ENCODE assay signal across 9 cellular contexts in the genomic region with DNA sequence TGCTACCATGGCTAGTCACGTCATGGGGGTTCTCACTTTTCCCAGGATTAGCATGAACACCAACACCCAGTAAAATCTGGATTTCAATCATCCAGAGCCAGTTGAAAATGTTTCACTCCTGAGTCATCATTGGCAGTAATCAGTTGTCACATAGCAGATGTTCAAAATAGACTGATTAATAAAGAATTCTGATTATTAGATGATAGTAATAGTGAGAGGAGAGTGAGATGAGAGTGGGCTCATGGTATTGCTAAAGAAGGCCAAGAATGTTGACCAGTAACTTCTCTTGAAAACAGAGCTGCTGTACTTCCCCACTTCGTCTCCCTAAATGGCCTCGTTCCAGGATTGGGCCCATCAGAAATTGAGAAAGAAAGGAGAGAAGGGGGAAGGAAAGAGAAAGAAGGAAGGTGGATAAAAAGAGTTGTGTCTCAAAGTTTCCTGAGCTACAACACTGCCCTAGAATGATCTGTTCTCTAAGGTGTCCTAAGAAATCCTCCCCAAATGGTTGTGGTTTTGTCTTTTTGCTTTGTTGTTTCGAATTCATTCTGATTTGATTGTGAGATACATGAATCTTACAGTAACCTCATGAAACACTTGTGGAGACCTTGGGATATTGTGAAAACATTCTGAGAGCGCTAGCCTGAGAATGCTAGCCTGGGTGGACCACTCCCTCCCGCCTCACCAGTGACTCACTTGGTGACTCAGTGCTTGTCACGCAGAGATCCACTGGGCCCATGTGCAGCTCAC.
DNase-seq lines count a peak whose midpoint lies in the region; ATAC-seq, FAIRE-seq and TF ChIP-seq lines count a peak whose summit lies in the region.
"Had no signal": no experiment of that assay in that cellular context is flagged by ENCODE, and none has a peak within 500 bp of the region (broad histone marks: within the 10 kb centered on the region; RNA-seq: fewer than 3 reads in every experiment).

No MANE protein-coding gene starts in this region.

- H3K4me1 ChIP-seq in skeletal muscle satellite cell (ENCODE audit: control insufficient read depth, insufficient read depth, low read length): peaks cover 31% of the 10 kb centered on the region

- H3K4me1 Mint-ChIP-seq in activated CD8-positive, alpha-beta T cell treated with anti-CD3 and anti-CD28 coated beads for 36 hours (ENCODE audit: low read depth): peaks cover 54% of the 10 kb centered on the region

- FAIRE-seq in HTR-8/SVneo (lab: Jason Lieb, UNC): peak; percentile 89

- H3K4me3 Mint-ChIP-seq in activated CD8-positive, alpha-beta T cell treated with anti-CD3 and anti-CD28 coated beads for 36 hours: no peak overlapping the region
- H3K4me3 Mint-ChIP-seq: B cell had no signal

- peak overlapping the region; percentile 87 for H3K9ac ChIP-seq in skeletal muscle satellite cell (ENCODE audit: low read depth, low read length)

- peak overlapping the region; percentile 61 for H3K4me2 ChIP-seq in skeletal muscle satellite cell (ENCODE audit: low read length)

- peak overlapping the region; percentile 92 for H3K27ac Mint-ChIP-seq in activated CD8-positive, alpha-beta T cell treated with anti-CD3 and anti-CD28 coated beads for 36 hours
- H3K27ac Mint-ChIP-seq: B cell had no signal

- TF ChIP-seq CTCF in activated CD8-positive, alpha-beta T cell treated with anti-CD3 and anti-CD28 coated beads for 36 hours (IDR thresholded peaks at IDR 0.05): no peak

- no peaks in the 10 kb centered on the region for H3K27me3 Mint-ChIP-seq in activated CD8-positive, alpha-beta T cell treated with anti-CD3 and anti-CD28 coated beads for 36 hours
- H3K27me3 Mint-ChIP-seq: B cell had no signal

- H3K36me3 ChIP-seq in skeletal muscle satellite cell (ENCODE audit: insufficient read depth, low read length): no peaks in the 10 kb centered on the region

- CTCF ChIA-PET in activated CD8-positive, alpha-beta T cell treated with anti-CD3 and anti-CD28 coated beads for 36 hours (lab: Charles Lee): interaction anchor here (1.3 kb wide), 1 partner anchor 14 kb away, joined by 4 read pairs; no protein-coding TSS in a partner anchor

- peaks cover 5% of the 10 kb centered on the region for H3K36me3 Mint-ChIP-seq in activated CD8-positive, alpha-beta T cell treated with anti-CD3 and anti-CD28 coated beads for 36 hours (ENCODE audit: low read depth)

- H3K9me3 Mint-ChIP-seq in activated CD8-positive, alpha-beta T cell treated with anti-CD3 and anti-CD28 coated beads for 36 hours: peaks cover 14% of the 10 kb centered on the region

- H3K27me3 ChIP-seq in skeletal muscle satellite cell (ENCODE audit: control insufficient read depth, insufficient read depth, low read length): no peaks in the 10 kb centered on the region

- intact Hi-C loops in activated CD8-positive, alpha-beta T cell treated with anti-CD3 and anti-CD28 coated beads for 36 hours (cut with micrococcal nuclease): no loop called here

- H3K9me3 ChIP-seq in skeletal muscle satellite cell (replicated peaks; ENCODE audit: low read length): no peaks in the 10 kb centered on the region

- peak; percentile 90 for ATAC-seq in activated CD8-positive, alpha-beta T cell treated with anti-CD3 and anti-CD28 coated beads for 36 hours
- peak; percentile 99 for ATAC-seq in esophagus mucosa

- POLR2A ChIA-PET in activated CD8-positive, alpha-beta T cell treated with anti-CD3 and anti-CD28 coated beads for 36 hours (lab: Charles Lee): interaction anchor here (0.7 to 2.0 kb wide), 5 partner anchors 9 to 82 kb away, joined by 3 to 9 read pairs (median 7); no protein-coding TSS in a partner anchor

- peak overlapping the region; percentile 19 for H3K4me3 ChIP-seq in skeletal muscle satellite cell (ENCODE audit: low read length)

- DNase-seq in 8988T: peak; percentile 43
- DNase-seq in HTR-8/SVneo (ENCODE audit: insufficient read length, low spot score): peak; percentile 81
- DNase-seq in activated CD8-positive, alpha-beta T cell treated with anti-CD3 and anti-CD28 coated beads for 36 hours: peak; percentile 91
- no peak for DNase-seq in retina
- no peak for DNase-seq in GM19240 (ENCODE audit: insufficient read length, low spot score)
- DNase-seq in NCI-H1092 (lab: John Stamatoyannopoulos, UW): no peak

Comparison
In these comparisons a context has a peak if more than half of its experiments do, and no peak if none do; other contexts are left out.
1. DNase-seq: peak in 8988T (single experiment), HTR-8/SVneo (single experiment) and activated CD8-positive, alpha-beta T cell treated with anti-CD3 and anti-CD28 coated beads for 36 hours (single experiment); none in retina (single experiment), GM19240 (single experiment) and NCI-H1092 (single experiment).